1 cellular context compared by ENCODE assay signal in the genomic region with DNA sequence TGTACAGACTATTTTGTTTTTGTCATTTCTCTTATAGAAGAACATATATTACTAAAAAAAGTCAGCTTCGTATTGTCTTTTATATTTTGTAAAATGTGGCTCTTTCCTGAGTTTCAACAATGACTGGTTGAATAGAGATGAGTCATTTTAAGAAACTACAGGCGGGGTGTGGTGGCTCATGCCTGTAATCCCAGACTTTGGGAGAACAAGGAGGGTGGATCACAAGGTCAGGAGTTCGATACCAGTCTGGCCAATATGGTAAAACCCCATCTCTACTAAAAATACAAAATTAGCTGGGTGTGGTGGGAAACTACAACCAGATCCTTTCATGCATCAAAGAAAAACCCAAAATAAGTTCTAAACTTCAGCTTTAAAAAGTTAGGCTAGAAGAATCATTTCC.
TF ChIP-seq lines count a peak whose summit lies in the region.

No MANE protein-coding gene starts in this region.

TF ChIP-seq in K562, 482 proteins besides CTCF, POLR2A, EP300 and RAD21 (continued from another document and continues in another):
- TF ChIP-seq, protein P1, sequence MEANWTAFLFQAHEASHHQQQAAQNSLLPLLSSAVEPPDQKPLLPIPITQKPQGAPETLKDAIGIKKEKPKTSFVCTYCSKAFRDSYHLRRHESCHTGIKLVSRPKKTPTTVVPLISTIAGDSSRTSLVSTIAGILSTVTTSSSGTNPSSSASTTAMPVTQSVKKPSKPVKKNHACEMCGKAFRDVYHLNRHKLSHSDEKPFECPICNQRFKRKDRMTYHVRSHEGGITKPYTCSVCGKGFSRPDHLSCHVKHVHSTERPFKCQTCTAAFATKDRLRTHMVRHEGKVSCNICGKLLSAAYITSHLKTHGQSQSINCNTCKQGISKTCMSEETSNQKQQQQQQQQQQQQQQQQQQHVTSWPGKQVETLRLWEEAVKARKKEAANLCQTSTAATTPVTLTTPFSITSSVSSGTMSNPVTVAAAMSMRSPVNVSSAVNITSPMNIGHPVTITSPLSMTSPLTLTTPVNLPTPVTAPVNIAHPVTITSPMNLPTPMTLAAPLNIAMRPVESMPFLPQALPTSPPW (CRISPR knock-in tag; IDR thresholded peaks at IDR 0.05) = peak; percentile 37
- TF ChIP-seq FOSL1 (tag; conservative IDR thresholded peaks at IDR 0.05) (peak; percentile 91), MCM3 (IDR thresholded peaks at IDR 0.05) (no peak), ZC3H4 (CRISPR knock-in tag; IDR thresholded peaks at IDR 0.05; ENCODE audit: borderline replicate concordance) (no peak), CXXC5 (CRISPR knock-in tag; IDR thresholded peaks at IDR 0.05) (0 out of 2 replicates have a peak, but pooled peaks have one; percentile 27), SLC30A9 (CRISPR knock-in tag; IDR thresholded peaks at IDR 0.05) (no peak), ZBTB17 (CRISPR knock-in tag; IDR thresholded peaks at IDR 0.05) (no peak), MEF2D (tag; conservative IDR thresholded peaks at IDR 0.05; ENCODE audit: low read depth) (no peak), TGIF2 (CRISPR knock-in tag; IDR thresholded peaks at IDR 0.05) (no peak), SREBF2 (CRISPR knock-in tag; IDR thresholded peaks at IDR 0.05) (no peak), RCOR1 (IDR thresholded peaks at IDR 0.05; ENCODE audit: borderline replicate concordance in 1 of 2, low read depth in 2 of 2, low read length in 2 of 2) (peak in 1 of 2 experiments; percentile 46; a peak in 1 of 4 replicates), RBM25 (IDR thresholded peaks at IDR 0.05; ENCODE audit: low read depth, low read length, severe bottlenecking) (no peak), KLF16 (IDR thresholded peaks at IDR 0.05) (no peak), ZKSCAN3 (CRISPR knock-in tag; IDR thresholded peaks at IDR 0.05) (no peak), ZSCAN32 (CRISPR knock-in tag; IDR thresholded peaks at IDR 0.05) (no peak), SRSF7 (optimal IDR thresholded peaks at IDR 0.05; ENCODE audit: low read depth, low read length) (no peak), NCOA1 (IDR thresholded peaks at IDR 0.05; ENCODE audit: low read depth) (no peak), ZNF174 (CRISPR knock-in tag; IDR thresholded peaks at IDR 0.05) (no peak), C11orf30 (IDR thresholded peaks at IDR 0.05; ENCODE audit: low read depth) (peak; percentile 44), ZNF121 (CRISPR knock-in tag; conservative IDR thresholded peaks at IDR 0.05) (no peak), ARID1B (IDR thresholded peaks at IDR 0.05) (peak; percentile 48), ZC3H11A (IDR thresholded peaks at IDR 0.05; ENCODE audit: low read depth, low read length) (no peak), KDM5B (IDR thresholded peaks at IDR 0.05; ENCODE audit: insufficient replicate concordance, low read depth, low read length) (no peak), MBD2 (IDR thresholded peaks at IDR 0.05; ENCODE audit: borderline replicate concordance, low read depth) (no peak), ZNF668 (CRISPR knock-in tag; IDR thresholded peaks at IDR 0.05) (no peak), NFE2 (IDR thresholded peaks at IDR 0.05; ENCODE audit: low read depth) (peak; percentile 63), MECOM (CRISPR knock-in tag; IDR thresholded peaks at IDR 0.05) (no peak), SOX6 (IDR thresholded peaks at IDR 0.05) (peak; percentile 28; the same call in 1 of the 2 replicates), SRSF1 (IDR thresholded peaks at IDR 0.05; ENCODE audit: low read depth, low read length) (no peak), HNRNPL (IDR thresholded peaks at IDR 0.05; ENCODE audit: low read depth, low read length) (no peak), MEF2A (IDR thresholded peaks at IDR 0.05; ENCODE audit: control insufficient read depth, low read depth, low read length) (no peak), ZFP30 (CRISPR knock-in tag; IDR thresholded peaks at IDR 0.05; ENCODE audit: borderline replicate concordance) (no peak), MCM2 (IDR thresholded peaks at IDR 0.05; ENCODE audit: low read depth) (no peak), ZNF224 (CRISPR knock-in tag; IDR thresholded peaks at IDR 0.05) (no peak), CBFA2T3 (IDR thresholded peaks at IDR 0.05) (no peak), ZNF77 (CRISPR knock-in tag; IDR thresholded peaks at IDR 0.05) (no peak), EP400 (IDR thresholded peaks at IDR 0.05) (0 out of 2 replicates have a peak, but pooled peaks have one; percentile 6), ZNF436 (CRISPR knock-in tag; IDR thresholded peaks at IDR 0.05) (no peak), FOXK2 (conservative IDR thresholded peaks at IDR 0.05 in 1 of 2, IDR thresholded peaks at IDR 0.05 in 1 of 2; ENCODE audit: low read depth in 2 of 2) (no peak), MYNN (IDR thresholded peaks at IDR 0.05) (no peak), MYNN (CRISPR knock-in tag; IDR thresholded peaks at IDR 0.05) (no peak), SMAD3 (CRISPR knock-in tag; conservative IDR thresholded peaks at IDR 0.05) (no peak)
- TF ChIP-seq, protein P2, sequence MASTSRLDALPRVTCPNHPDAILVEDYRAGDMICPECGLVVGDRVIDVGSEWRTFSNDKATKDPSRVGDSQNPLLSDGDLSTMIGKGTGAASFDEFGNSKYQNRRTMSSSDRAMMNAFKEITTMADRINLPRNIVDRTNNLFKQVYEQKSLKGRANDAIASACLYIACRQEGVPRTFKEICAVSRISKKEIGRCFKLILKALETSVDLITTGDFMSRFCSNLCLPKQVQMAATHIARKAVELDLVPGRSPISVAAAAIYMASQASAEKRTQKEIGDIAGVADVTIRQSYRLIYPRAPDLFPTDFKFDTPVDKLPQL (IDR thresholded peaks at IDR 0.05; ENCODE audit: extremely low read depth, insufficient read length) = no peak
- TF ChIP-seq, protein P3, sequence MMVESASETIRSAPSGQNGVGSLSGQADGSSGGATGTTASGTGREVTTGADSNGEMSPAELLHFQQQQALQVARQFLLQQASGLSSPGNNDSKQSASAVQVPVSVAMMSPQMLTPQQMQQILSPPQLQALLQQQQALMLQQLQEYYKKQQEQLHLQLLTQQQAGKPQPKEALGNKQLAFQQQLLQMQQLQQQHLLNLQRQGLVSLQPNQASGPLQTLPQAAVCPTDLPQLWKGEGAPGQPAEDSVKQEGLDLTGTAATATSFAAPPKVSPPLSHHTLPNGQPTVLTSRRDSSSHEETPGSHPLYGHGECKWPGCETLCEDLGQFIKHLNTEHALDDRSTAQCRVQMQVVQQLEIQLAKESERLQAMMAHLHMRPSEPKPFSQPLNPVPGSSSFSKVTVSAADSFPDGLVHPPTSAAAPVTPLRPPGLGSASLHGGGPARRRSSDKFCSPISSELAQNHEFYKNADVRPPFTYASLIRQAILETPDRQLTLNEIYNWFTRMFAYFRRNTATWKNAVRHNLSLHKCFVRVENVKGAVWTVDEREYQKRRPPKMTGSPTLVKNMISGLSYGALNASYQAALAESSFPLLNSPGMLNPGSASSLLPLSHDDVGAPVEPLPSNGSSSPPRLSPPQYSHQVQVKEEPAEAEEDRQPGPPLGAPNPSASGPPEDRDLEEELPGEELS (CRISPR knock-in tag; IDR thresholded peaks at IDR 0.05; ENCODE audit: borderline replicate concordance) = no peak
- TF ChIP-seq, protein P4, sequence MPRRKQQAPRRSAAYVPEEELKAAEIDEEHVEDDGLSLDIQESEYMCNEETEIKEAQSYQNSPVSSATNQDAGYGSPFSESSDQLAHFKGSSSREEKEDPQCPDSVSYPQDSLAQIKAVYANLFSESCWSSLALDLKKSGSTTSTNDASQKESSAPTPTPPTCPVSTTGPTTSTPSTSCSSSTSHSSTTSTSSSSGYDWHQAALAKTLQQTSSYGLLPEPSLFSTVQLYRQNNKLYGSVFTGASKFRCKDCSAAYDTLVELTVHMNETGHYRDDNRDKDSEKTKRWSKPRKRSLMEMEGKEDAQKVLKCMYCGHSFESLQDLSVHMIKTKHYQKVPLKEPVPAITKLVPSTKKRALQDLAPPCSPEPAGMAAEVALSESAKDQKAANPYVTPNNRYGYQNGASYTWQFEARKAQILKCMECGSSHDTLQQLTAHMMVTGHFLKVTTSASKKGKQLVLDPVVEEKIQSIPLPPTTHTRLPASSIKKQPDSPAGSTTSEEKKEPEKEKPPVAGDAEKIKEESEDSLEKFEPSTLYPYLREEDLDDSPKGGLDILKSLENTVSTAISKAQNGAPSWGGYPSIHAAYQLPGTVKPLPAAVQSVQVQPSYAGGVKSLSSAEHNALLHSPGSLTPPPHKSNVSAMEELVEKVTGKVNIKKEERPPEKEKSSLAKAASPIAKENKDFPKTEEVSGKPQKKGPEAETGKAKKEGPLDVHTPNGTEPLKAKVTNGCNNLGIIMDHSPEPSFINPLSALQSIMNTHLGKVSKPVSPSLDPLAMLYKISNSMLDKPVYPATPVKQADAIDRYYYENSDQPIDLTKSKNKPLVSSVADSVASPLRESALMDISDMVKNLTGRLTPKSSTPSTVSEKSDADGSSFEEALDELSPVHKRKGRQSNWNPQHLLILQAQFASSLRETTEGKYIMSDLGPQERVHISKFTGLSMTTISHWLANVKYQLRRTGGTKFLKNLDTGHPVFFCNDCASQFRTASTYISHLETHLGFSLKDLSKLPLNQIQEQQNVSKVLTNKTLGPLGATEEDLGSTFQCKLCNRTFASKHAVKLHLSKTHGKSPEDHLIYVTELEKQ (CRISPR knock-in tag; IDR thresholded peaks at IDR 0.05) = no peak
- TF ChIP-seq, protein P5, sequence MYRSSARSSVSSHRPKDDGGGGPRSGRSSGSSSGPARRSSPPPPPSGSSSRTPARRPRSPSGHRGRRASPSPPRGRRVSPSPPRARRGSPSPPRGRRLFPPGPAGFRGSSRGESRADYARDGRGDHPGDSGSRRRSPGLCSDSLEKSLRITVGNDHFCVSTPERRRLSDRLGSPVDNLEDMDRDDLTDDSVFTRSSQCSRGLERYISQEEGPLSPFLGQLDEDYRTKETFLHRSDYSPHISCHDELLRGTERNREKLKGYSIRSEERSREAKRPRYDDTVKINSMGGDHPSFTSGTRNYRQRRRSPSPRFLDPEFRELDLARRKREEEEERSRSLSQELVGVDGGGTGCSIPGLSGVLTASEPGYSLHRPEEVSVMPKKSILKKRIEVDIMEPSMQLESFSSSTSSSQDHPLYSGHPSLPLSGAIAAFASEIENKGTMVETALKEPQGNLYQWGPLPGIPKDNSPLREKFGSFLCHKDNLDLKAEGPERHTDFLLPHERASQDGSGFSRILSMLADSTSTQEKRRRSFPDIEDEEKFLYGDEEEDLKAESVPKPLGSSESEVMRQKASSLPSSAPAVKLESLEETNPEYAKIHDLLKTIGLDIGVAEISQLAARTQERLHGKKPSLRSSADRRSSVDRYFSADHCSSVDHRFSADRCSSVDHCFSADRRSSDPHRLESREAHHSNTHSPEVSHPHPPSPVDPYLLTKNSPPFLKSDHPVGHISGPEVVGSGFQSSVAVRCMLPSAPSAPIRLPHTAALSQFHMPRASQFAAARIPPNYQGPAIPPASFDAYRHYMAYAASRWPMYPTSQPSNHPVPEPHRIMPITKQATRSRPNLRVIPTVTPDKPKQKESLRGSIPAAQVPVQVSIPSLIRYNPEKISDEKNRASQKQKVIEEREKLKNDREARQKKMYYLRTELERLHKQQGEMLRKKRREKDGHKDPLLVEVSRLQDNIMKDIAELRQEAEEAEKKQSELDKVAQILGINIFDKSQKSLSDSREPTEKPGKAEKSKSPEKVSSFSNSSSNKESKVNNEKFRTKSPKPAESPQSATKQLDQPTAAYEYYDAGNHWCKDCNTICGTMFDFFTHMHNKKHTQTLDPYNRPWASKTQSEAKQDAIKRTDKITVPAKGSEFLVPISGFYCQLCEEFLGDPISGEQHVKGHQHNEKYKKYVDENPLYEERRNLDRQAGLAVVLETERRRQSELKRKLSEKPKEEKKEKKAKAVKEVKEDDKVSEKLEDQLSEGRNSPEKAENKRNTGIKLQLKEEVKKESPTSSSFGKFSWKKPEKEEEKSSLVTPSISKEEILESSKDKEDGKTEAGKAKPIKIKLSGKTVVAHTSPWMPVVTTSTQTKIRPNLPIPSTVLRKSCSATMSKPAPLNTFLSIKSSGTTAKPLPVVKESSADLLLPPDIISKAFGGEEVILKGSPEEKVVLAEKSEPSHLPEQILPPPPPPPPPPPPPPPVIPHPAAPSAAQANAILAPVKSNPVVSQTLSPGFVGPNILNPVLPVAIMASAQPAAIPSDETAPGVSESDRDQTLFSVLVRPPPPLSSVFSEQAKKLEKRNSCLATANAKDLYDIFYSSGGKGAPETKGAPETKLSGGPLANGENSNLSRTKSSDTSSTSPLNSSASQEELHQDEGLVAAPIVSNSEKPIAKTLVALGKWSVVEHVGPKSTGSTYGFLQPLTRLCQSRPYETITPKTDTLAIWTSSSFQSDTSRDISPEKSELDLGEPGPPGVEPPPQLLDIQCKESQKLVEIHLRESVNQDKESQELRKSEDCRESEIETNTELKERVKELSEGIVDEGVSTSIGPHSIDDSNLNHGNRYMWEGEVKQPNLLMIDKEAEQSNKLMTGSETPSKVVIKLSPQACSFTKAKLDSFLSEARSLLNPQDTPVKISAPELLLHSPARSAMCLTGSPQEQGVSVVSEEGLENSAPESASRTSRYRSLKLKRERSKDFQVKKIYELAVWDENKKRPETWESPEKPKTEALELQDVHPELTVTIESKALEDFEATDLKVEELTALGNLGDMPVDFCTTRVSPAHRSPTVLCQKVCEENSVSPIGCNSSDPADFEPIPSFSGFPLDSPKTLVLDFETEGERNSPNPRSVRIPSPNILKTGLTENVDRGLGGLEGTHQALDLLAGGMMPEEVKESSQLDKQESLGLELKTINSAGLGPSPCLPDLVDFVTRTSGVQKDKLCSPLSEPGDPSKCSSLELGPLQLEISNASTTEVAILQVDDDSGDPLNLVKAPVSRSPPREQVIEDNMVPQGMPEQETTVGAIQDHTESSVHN (IDR thresholded peaks at IDR 0.05; ENCODE audit: borderline replicate concordance in 1 of 2, low read depth in 1 of 2) = no peak
- TF ChIP-seq, protein P6, sequence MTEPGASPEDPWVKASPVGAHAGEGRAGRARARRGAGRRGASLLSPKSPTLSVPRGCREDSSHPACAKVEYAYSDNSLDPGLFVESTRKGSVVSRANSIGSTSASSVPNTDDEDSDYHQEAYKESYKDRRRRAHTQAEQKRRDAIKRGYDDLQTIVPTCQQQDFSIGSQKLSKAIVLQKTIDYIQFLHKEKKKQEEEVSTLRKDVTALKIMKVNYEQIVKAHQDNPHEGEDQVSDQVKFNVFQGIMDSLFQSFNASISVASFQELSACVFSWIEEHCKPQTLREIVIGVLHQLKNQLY (CRISPR knock-in tag; conservative IDR thresholded peaks at IDR 0.05) = no peak
